ENCODE assay signal across 27 cellular contexts in genomic region chr10:71538608-71539260, GRCh38.
"Had no signal": no experiment of that assay in that cellular context is flagged by ENCODE, and none has a peak within 500 bp of the region (broad histone marks: within the 10 kb centered on the region; RNA-seq: fewer than 3 reads in every experiment).

No MANE protein-coding gene starts in this region.

- ATAC-seq: activated CD4-positive, CD25-positive, alpha-beta regulatory T cell treated with anti-CD3 and anti-CD28 coated beads, Interleukin-2, amount 50 U/mL, for 24 hours; activated T-cell treated with anti-CD3 and anti-CD28 coated beads, Interleukin-2, amount 50 U/mL, for 4 hours; heart right ventricle; left cardiac atrium; naive thymus-derived CD4-positive, alpha-beta T cell; pancreas; stimulated activated effector memory CD8-positive, alpha-beta T cell treated with anti-CD3 and anti-CD28 coated beads, Interleukin-12 subunit alpha, Interleukin-12 subunit beta, amount 100 ng/mL, for 72 hours; T-helper 17 cell; upper lobe of right lung had no signal

- H3K27ac ChIP-seq: heart right ventricle, pancreas, prostate gland, sigmoid colon, suprapubic skin, tibial artery, upper lobe of right lung, WERI-Rb-1 had no signal

- DNase-seq: activated CD4-positive, alpha-beta memory T cell treated with anti-CD3 and anti-CD28 coated beads, Interleukin-2, amount 10 ng/mL, durations not matched to agents 7 days and 5 days; activated CD4-positive, alpha-beta T cell treated with anti-CD3 and anti-CD28 coated beads, Interleukin-2, amount 10 ng/mL, durations not matched to agents 7 days and 5 days; activated CD8-positive, alpha-beta memory T cell treated with anti-CD3 and anti-CD28 coated beads, Interleukin-2, amount 50 U/mL, for 48 hours; activated naive CD4-positive, alpha-beta T cell; activated T-cell treated with anti-CD3 and anti-CD28 coated beads, Interleukin-2, amount 50 U/mL, for 4 hours; dermis blood vessel endothelial cell; effector CD4-positive, alpha-beta T cell; erythroblast; heart right ventricle; islet precursor cell; left cardiac atrium; midbrain; naive thymus-derived CD4-positive, alpha-beta T cell; pancreas; retina; sigmoid colon; small intestine; stimulated activated CD4-positive, alpha-beta T cell treated with anti-CD3 and anti-CD28 coated beads, Interleukin-4, amount 100 ng/mL, for 24 hours; T-helper 17 cell; T1000; tibial artery; upper lobe of right lung; WERI-Rb-1 had no signal
